Comparison of ENCODE assay signal across 1 cellular context in genomic region chr19:54424201-54424600, GRCh38.
TF ChIP-seq lines count a peak whose summit lies in the region.

No MANE protein-coding gene starts in this region.

TF ChIP-seq in IMR-90, 13 proteins besides CTCF, POLR2A, EP300 and RAD21:
- TF ChIP-seq RCOR1 (IDR thresholded peaks at IDR 0.05; ENCODE audit: insufficient replicate concordance, low read length), result no peak
- no peak for TF ChIP-seq CEBPB (IDR thresholded peaks at IDR 0.05; ENCODE audit: low read depth, low read length)
- TF ChIP-seq MAFK (IDR thresholded peaks at IDR 0.05; ENCODE audit: low read depth, low read length), result no peak
- no peak for TF ChIP-seq RFX5 (IDR thresholded peaks at IDR 0.05; ENCODE audit: low read depth, low read length)
- no peak for TF ChIP-seq ELK1 (IDR thresholded peaks at IDR 0.05; ENCODE audit: borderline replicate concordance, low read depth, low read length)
- TF ChIP-seq USF2 (IDR thresholded peaks at IDR 0.05; ENCODE audit: low read depth, low read length), result no peak
- TF ChIP-seq MAZ (IDR thresholded peaks at IDR 0.05; ENCODE audit: borderline replicate concordance, low read depth, low read length), result no peak
- TF ChIP-seq CHD1 (IDR thresholded peaks at IDR 0.05; ENCODE audit: low read depth, low read length), result no peak
- no peak for TF ChIP-seq BHLHE40 (IDR thresholded peaks at IDR 0.05; ENCODE audit: low read depth, low read length)
- no peak for TF ChIP-seq SMC3 (IDR thresholded peaks at IDR 0.05; ENCODE audit: low read depth, low read length)
- TF ChIP-seq FOS (IDR thresholded peaks at IDR 0.05; ENCODE audit: low read depth, low read length), result no peak
- TF ChIP-seq NFE2L2 (IDR thresholded peaks at IDR 0.05; ENCODE audit: low read depth, low read length), result no peak
- TF ChIP-seq MXI1 (IDR thresholded peaks at IDR 0.05; ENCODE audit: borderline replicate concordance, low read depth, low read length), result no peak
